Comparison of ENCODE assay signal across 8 cellular contexts in the genomic region with DNA sequence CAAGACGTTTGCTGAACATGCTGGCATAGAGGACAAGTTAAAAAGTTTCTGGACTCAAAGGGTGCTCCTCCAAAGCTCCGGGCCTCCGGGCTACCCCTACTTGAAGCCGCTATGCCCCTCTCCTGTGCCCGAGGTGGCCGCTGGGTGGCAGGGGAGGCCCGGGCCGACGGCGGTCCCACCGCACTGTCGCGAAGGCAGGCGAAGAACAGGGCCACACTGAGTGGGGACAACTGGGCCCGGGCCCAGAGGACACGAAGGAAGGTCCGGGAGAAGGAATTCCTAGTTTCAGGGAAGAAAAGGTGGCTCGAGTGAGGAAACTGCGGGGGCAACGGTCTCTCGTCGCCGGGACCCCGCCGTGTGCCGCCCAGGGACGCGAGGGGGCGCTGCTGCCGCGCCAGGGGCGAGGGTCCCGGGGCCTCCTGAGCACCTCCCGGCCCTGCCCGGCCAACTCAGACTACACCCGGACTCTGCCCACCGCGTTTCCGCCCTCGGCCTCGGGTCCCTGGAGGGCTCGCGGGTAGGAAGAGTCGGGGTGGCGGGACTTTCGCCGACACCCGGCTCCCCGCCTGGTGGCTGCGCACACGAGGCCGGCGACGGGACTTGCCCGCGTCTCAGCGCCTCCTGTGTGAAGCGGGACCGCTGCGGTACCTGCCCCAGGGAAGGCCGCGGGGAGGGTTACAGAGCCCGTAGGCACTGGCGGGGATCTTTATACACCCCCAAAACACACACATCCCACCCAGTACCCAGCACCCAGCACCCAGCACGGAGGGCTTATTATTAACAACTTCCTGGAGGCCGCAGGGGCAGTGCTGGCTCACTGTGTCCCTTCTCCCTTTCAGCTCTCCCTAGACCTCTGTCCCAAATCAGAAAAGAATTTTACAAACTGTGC. TPM values are rescaled to one million over a fixed set of nuclear protein-coding genes. Genes with fewer than 3 reads are reported as not detected.
A peak's percentile ranks its signal among the peaks of the same experiment; 100 is the strongest.
DNase-seq lines count a peak whose midpoint lies in the region; ATAC-seq lines count a peak whose summit lies in the region.

No MANE protein-coding gene starts in this region.

- peak overlapping the region; percentile 62 for H3K27ac ChIP-seq in caudate nucleus (ENCODE audit: low read depth, low read length)

- ATAC-seq in GM21717 (IDR thresholded peaks at IDR 0.05; ENCODE audit: unreplicated experiment) = peak; percentile 89

- DNase-seq in EH (ENCODE audit: low read depth) (peak; percentile 72), Kasumi-1 (lab: John Stamatoyannopoulos, UW) (peak; percentile 88), caudate nucleus (lab: John Stamatoyannopoulos, UW) (peak in 51 of 61 donors; percentile 7 to 74 (median 41)), islet precursor cell (peak; percentile 90), H4 (ENCODE audit: low spot score) (no peak)
- DNase-seq in activated CD4-positive, CD25-positive, alpha-beta regulatory T cell (lab: John Stamatoyannopoulos, UW) = peak; percentile 57 to 69 (median 60)
- peak; percentile 71 for DNase-seq in stimulated activated CD4-positive, alpha-beta T cell treated with anti-CD3 and anti-CD28 coated beads, Interleukin-12 subunit alpha, Interleukin-12 subunit beta, amount 100 ng/mL, for 4 hours

RNA-seq across cellular contexts. Expression of a gene that starts 0.8 kb away (rescaled TPM):
- total RNA-seq in H4 (2014; rRNA removed; shearing (Covaris generic)) = not detected in 2 replicates

RNA-seq across cellular contexts. Expression of a gene that starts 29.6 kb away (rescaled TPM):
- 29.4 and 30.0 TPM in 2 replicates for total RNA-seq in H4 (2014; rRNA removed; shearing (Covaris generic))
